Comparison of ENCODE assay signal across 9 cellular contexts in genomic region chr19:4014541-4015491, GRCh38.
DNase-seq lines count a peak whose midpoint lies in the region; ATAC-seq lines count a peak whose summit lies in the region.
"Had no signal": no experiment of that assay in that cellular context is flagged by ENCODE, and none has a peak within 500 bp of the region (broad histone marks: within the 10 kb centered on the region; RNA-seq: fewer than 3 reads in every experiment).

No MANE protein-coding gene starts in this region.

- ATAC-seq in GM19324 (IDR thresholded peaks at IDR 0.05; ENCODE audit: low FRiP score, unreplicated experiment), result no peak

- DNase-seq in NAMALWA (ENCODE audit: low spot score) (peak; percentile 39), iPS-NIHi11 (ENCODE audit: low spot score) (peak; percentile 83), putamen (ENCODE audit: low spot score) (no peak), SHP77 treated with DMSO at 0.1 percent for 48 hours (lab: John Stamatoyannopoulos, UW) (no peak), HPDE6-E6E7 (ENCODE audit: extremely low spot score) (no peak)
- DNase-seq in activated effector memory CD4-positive, alpha-beta T cell treated with Interleukin-2 at 50 U/mL for 16 hours, result peak; percentile 12
- DNase-seq in stimulated activated CD4-positive, alpha-beta T cell treated with anti-CD3 and anti-CD28 coated beads, Interleukin-4, amount 100 ng/mL, for 48 hours (ENCODE audit: low read depth in 2 of 2), result peak; percentile 23 to 44
- DNase-seq: effector CD4-positive, alpha-beta T cell had no signal

Comparison
In these comparisons a context has a peak if more than half of its experiments do, and no peak if none do; other contexts are left out.
1. DNase-seq: peak in NAMALWA (single experiment), activated effector memory CD4-positive, alpha-beta T cell treated with Interleukin-2 at 50 U/mL for 16 hours (single experiment), iPS-NIHi11 (single experiment) and stimulated activated CD4-positive, alpha-beta T cell treated with anti-CD3 and anti-CD28 coated beads, Interleukin-4, amount 100 ng/mL, for 48 hours (2 of 2); none in putamen (single experiment), SHP77 treated with DMSO at 0.1 percent for 48 hours (single experiment) and HPDE6-E6E7 (single experiment).